ENCODE assay signal across 8 cellular contexts in genomic region chr7:130994378-130995115, GRCh38.
DNase-seq lines count a peak whose midpoint lies in the region; ATAC-seq and TF ChIP-seq lines count a peak whose summit lies in the region.

No MANE protein-coding gene starts in this region.

- TF ChIP-seq CTCF in adrenal gland (IDR thresholded peaks at IDR 0.05) (no peak), smooth muscle cell (IDR thresholded peaks at IDR 0.05; ENCODE audit: borderline replicate concordance, insufficient read depth, poor library complexity, severe bottlenecking) (no peak)

- peaks cover 0 to 6% of the 10 kb centered on the region in 2 donors for H3K36me3 ChIP-seq in adrenal gland (replicated peaks in 1 of 2)
- no peaks in the 10 kb centered on the region for H3K36me3 ChIP-seq in smooth muscle cell (ENCODE audit: low read depth)

- peaks cover 53 to 82% of the 10 kb centered on the region in 2 donors for H3K4me1 ChIP-seq in adrenal gland (replicated peaks in 1 of 2)
- H3K4me1 ChIP-seq in smooth muscle cell (ENCODE audit: low read depth), result peaks cover 11% of the 10 kb centered on the region

- H4K20me1 ChIP-seq in smooth muscle cell (ENCODE audit: low read depth), result no peaks in the 10 kb centered on the region

- DNase-seq in adrenal gland (peak in 4 of 7 donors; percentile 53 to 79 (median 60)), smooth muscle cell (lab: John Stamatoyannopoulos, UW; ENCODE audit: unreplicated experiment) (no peak), SIG-M5 treated with dmso at 0.1 percent for 504 hours (lab: John Stamatoyannopoulos, UW; ENCODE audit: unreplicated experiment) (no peak), NCI-H1417 treated with DMSO at 0.1 percent for 48 hours (lab: John Stamatoyannopoulos, UW) (no peak)
- no peak for DNase-seq in activated CD4-positive, CD25-positive, alpha-beta regulatory T cell treated with anti-CD3 and anti-CD28 coated beads, Interleukin-2, amount 50 U/mL, for 72 hours

- peak overlapping the region in 4 of 5 donors; percentile 40 to 83 (median 57) for H3K27ac ChIP-seq in adrenal gland
- peak overlapping the region; percentile 95 for H3K27ac ChIP-seq in layer of hippocampus (ENCODE audit: low read depth, low read length)
- H3K27ac ChIP-seq in smooth muscle cell (ENCODE audit: low read depth), result peak overlapping the region; percentile 74

- WGBS in adrenal gland, 4 donors, result 35 to 51% (median 44%) methylated on average over 13 of the region's 13 CpGs
- WGBS in smooth muscle cell (ENCODE audit: low lambda C conversion rate), result 76% methylated on average over 13 of the region's 13 CpGs

- no peaks in the 10 kb centered on the region for H3F3A ChIP-seq in smooth muscle cell (ENCODE audit: low read depth)

- H3K9me3 ChIP-seq in adrenal gland (replicated peaks in 1 of 3), result no peaks in the 10 kb centered on the region
- no peaks in the 10 kb centered on the region for H3K9me3 ChIP-seq in smooth muscle cell (replicated peaks; ENCODE audit: low read depth)

- H3K4me2 ChIP-seq in smooth muscle cell, result peak overlapping the region; percentile 68

- intact Hi-C loops in adrenal gland (cut with DNase I), result no loop called here

- no peaks in the 10 kb centered on the region for H3K79me2 ChIP-seq in smooth muscle cell (ENCODE audit: low read depth)

- no peak overlapping the region for H2AFZ ChIP-seq in smooth muscle cell (ENCODE audit: low read depth)

- ATAC-seq in HG03460 (IDR thresholded peaks at IDR 0.05; ENCODE audit: unreplicated experiment) (peak; percentile 10), HG03442 (IDR thresholded peaks at IDR 0.05; ENCODE audit: unreplicated experiment) (no peak)

- H3K9ac ChIP-seq in smooth muscle cell (ENCODE audit: low read depth), result no peak overlapping the region

- H3K4me3 ChIP-seq in adrenal gland, result no peak overlapping the region
- H3K4me3 ChIP-seq in smooth muscle cell, result no peak overlapping the region

- peak in 1 of 2 donors; percentile 27 for TF ChIP-seq POLR2A in adrenal gland (IDR thresholded peaks at IDR 0.05)

- H3K27me3 ChIP-seq in adrenal gland (no peaks in the 10 kb centered on the region), layer of hippocampus (ENCODE audit: control insufficient read depth, insufficient read depth, low read length) (no peaks in the 10 kb centered on the region), smooth muscle cell (ENCODE audit: low read depth) (no peaks in the 10 kb centered on the region)

Comparison
In these comparisons a context has a peak if more than half of its experiments do, and no peak if none do; other contexts are left out.
1. DNase-seq: peak in adrenal gland (4 of 7); none in smooth muscle cell (single experiment), activated CD4-positive, CD25-positive, alpha-beta regulatory T cell treated with anti-CD3 and anti-CD28 coated beads, Interleukin-2, amount 50 U/mL, for 72 hours (single experiment), SIG-M5 treated with dmso at 0.1 percent for 504 hours (single experiment) and NCI-H1417 treated with DMSO at 0.1 percent for 48 hours (single experiment).
2. Peak in every context shown above with its lines, with median percentiles within 50 percentile points of each other: H3K27ac ChIP-seq.